Comparison of ENCODE assay signal across 6 cellular contexts in genomic region chr12:111161898-111162297, GRCh38.
"Had no signal": no experiment of that assay in that cellular context is flagged by ENCODE, and none has a peak within 500 bp of the region (broad histone marks: within the 10 kb centered on the region; RNA-seq: fewer than 3 reads in every experiment).

No MANE protein-coding gene starts in this region.

- FAIRE-seq: HTR-8/SVneo had no signal

- H3K27ac ChIP-seq: HL-60, KMS-11 had no signal

- H3K9ac ChIP-seq: KMS-11 had no signal

- DNase-seq: IMR-90, KBM-7, KG1 had no signal

- H3K4me2 ChIP-seq: KMS-11 had no signal
